1 cellular context compared by ENCODE assay signal in the genomic region with DNA sequence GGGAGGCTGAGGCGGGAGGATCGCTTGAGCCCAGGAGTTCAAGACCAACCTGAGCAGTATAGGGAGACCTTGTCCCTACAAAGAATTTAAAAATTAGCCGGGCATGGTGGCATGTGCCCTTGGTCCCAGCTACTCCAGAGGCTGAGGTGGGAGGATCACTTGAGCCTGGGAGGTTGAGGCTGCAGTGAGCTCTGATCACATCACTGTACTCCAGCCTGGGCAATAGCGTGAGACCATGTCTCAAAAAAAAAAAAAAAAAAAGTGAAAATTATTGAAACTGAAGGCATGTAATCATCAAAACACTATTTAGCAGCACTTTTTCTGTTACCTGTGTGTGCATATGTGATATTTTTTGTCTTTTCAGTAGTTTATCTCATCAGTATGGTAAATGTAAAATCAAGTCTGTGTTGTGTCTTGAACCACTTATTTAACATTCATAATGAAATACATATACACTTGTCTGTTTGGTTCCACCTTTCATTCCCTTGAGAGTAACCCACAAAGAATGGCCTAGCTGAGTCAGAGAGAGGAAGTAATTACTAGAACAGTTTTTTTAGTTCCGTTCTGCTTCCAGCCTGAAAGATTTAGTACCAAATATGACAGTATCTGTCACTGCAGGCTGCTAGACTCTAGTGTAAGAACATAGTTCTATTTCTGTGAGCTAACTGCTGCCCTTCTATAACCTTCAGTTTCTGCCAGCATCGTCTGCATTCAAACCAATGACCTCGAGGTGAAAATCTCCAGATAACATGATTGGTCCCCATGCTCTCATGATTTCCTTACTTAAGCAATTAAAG.
TF ChIP-seq lines count a peak whose summit lies in the region.

No MANE protein-coding gene starts in this region.

TF ChIP-seq in K562, 482 proteins besides CTCF, POLR2A, EP300 and RAD21 (continued from another document):
- TF ChIP-seq KHSRP (IDR thresholded peaks at IDR 0.05), result no peak
- no peak for TF ChIP-seq ZNF124 (CRISPR knock-in tag; IDR thresholded peaks at IDR 0.05)
- TF ChIP-seq, protein P1, sequence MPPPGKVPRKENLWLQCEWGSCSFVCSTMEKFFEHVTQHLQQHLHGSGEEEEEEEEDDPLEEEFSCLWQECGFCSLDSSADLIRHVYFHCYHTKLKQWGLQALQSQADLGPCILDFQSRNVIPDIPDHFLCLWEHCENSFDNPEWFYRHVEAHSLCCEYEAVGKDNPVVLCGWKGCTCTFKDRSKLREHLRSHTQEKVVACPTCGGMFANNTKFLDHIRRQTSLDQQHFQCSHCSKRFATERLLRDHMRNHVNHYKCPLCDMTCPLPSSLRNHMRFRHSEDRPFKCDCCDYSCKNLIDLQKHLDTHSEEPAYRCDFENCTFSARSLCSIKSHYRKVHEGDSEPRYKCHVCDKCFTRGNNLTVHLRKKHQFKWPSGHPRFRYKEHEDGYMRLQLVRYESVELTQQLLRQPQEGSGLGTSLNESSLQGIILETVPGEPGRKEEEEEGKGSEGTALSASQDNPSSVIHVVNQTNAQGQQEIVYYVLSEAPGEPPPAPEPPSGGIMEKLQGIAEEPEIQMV (tag; conservative IDR thresholded peaks at IDR 0.05; ENCODE audit: low read depth), result no peak
- TF ChIP-seq ZNF780A (CRISPR knock-in tag; IDR thresholded peaks at IDR 0.05), result no peak
- no peak for TF ChIP-seq BRF1 (IDR thresholded peaks at IDR 0.05; ENCODE audit: borderline replicate concordance, extremely low read depth, insufficient read length)
- no peak for TF ChIP-seq ZC3H11A (IDR thresholded peaks at IDR 0.05; ENCODE audit: low read depth, low read length)
- no peak for TF ChIP-seq BMI1 (IDR thresholded peaks at IDR 0.05; ENCODE audit: low read length)
- no peak for TF ChIP-seq DACH1 (IDR thresholded peaks at IDR 0.05; ENCODE audit: partially characterized antibody)
- peak; percentile 70 for TF ChIP-seq ZNF384 (IDR thresholded peaks at IDR 0.05; ENCODE audit: low read depth, low read length)
- TF ChIP-seq ZNF184 (CRISPR knock-in tag; IDR thresholded peaks at IDR 0.05), result no peak
- TF ChIP-seq HNRNPUL1 (IDR thresholded peaks at IDR 0.05; ENCODE audit: low read length), result no peak
- TF ChIP-seq, protein P2, sequence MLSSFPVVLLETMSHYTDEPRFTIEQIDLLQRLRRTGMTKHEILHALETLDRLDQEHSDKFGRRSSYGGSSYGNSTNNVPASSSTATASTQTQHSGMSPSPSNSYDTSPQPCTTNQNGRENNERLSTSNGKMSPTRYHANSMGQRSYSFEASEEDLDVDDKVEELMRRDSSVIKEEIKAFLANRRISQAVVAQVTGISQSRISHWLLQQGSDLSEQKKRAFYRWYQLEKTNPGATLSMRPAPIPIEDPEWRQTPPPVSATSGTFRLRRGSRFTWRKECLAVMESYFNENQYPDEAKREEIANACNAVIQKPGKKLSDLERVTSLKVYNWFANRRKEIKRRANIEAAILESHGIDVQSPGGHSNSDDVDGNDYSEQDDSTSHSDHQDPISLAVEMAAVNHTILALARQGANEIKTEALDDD (IDR thresholded peaks at IDR 0.05), result peak; percentile 81
- TF ChIP-seq, protein P3, sequence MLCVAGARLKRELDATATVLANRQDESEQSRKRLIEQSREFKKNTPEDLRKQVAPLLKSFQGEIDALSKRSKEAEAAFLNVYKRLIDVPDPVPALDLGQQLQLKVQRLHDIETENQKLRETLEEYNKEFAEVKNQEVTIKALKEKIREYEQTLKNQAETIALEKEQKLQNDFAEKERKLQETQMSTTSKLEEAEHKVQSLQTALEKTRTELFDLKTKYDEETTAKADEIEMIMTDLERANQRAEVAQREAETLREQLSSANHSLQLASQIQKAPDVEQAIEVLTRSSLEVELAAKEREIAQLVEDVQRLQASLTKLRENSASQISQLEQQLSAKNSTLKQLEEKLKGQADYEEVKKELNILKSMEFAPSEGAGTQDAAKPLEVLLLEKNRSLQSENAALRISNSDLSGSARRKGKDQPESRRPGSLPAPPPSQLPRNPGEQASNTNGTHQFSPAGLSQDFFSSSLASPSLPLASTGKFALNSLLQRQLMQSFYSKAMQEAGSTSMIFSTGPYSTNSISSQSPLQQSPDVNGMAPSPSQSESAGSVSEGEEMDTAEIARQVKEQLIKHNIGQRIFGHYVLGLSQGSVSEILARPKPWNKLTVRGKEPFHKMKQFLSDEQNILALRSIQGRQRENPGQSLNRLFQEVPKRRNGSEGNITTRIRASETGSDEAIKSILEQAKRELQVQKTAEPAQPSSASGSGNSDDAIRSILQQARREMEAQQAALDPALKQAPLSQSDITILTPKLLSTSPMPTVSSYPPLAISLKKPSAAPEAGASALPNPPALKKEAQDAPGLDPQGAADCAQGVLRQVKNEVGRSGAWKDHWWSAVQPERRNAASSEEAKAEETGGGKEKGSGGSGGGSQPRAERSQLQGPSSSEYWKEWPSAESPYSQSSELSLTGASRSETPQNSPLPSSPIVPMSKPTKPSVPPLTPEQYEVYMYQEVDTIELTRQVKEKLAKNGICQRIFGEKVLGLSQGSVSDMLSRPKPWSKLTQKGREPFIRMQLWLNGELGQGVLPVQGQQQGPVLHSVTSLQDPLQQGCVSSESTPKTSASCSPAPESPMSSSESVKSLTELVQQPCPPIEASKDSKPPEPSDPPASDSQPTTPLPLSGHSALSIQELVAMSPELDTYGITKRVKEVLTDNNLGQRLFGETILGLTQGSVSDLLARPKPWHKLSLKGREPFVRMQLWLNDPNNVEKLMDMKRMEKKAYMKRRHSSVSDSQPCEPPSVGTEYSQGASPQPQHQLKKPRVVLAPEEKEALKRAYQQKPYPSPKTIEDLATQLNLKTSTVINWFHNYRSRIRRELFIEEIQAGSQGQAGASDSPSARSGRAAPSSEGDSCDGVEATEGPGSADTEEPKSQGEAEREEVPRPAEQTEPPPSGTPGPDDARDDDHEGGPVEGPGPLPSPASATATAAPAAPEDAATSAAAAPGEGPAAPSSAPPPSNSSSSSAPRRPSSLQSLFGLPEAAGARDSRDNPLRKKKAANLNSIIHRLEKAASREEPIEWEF (CRISPR knock-in tag; IDR thresholded peaks at IDR 0.05), result no peak
- no peak for TF ChIP-seq CREB1 (IDR thresholded peaks at IDR 0.05)
- no peak for TF ChIP-seq CREB1 (CRISPR knock-in tag; IDR thresholded peaks at IDR 0.05)
- TF ChIP-seq TEAD4 (IDR thresholded peaks at IDR 0.05; ENCODE audit: low read length), result peak; percentile 88
- TF ChIP-seq TEAD4 (CRISPR knock-in tag; IDR thresholded peaks at IDR 0.05; ENCODE audit: borderline replicate concordance), result no peak
- TF ChIP-seq, protein P4, sequence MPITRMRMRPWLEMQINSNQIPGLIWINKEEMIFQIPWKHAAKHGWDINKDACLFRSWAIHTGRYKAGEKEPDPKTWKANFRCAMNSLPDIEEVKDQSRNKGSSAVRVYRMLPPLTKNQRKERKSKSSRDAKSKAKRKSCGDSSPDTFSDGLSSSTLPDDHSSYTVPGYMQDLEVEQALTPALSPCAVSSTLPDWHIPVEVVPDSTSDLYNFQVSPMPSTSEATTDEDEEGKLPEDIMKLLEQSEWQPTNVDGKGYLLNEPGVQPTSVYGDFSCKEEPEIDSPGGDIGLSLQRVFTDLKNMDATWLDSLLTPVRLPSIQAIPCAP (CRISPR knock-in tag; IDR thresholded peaks at IDR 0.05; ENCODE audit: borderline replicate concordance), result no peak
- peak; percentile 81 for TF ChIP-seq NR2C1 (IDR thresholded peaks at IDR 0.05)
- TF ChIP-seq NR2C1 (tag; IDR thresholded peaks at IDR 0.05), result peak; percentile 90
- TF ChIP-seq PHF21A (IDR thresholded peaks at IDR 0.05; ENCODE audit: borderline replicate concordance, low read depth), result no peak
- peak in 1 of 2 experiments; percentile 45; a peak in 2 of 4 replicates for TF ChIP-seq RCOR1 (IDR thresholded peaks at IDR 0.05; ENCODE audit: borderline replicate concordance in 1 of 2, low read depth in 2 of 2, low read length in 2 of 2)
- no peak for TF ChIP-seq HDAC6 (IDR thresholded peaks at IDR 0.05; ENCODE audit: low read depth, low read length)
- TF ChIP-seq, protein P5, sequence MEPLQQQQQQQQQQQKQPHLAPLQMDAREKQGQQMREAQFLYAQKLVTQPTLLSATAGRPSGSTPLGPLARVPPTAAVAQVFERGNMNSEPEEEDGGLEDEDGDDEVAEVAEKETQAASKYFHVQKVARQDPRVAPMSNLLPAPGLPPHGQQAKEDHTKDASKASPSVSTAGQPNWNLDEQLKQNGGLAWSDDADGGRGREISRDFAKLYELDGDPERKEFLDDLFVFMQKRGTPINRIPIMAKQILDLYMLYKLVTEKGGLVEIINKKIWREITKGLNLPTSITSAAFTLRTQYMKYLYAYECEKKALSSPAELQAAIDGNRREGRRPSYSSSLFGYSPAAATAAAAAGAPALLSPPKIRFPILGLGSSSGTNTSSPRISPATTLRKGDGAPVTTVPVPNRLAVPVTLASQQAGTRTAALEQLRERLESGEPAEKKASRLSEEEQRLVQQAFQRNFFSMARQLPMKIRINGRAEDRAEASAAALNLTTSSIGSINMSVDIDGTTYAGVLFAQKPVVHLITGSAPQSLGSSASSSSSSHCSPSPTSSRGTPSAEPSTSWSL (CRISPR knock-in tag; IDR thresholded peaks at IDR 0.05; ENCODE audit: borderline replicate concordance), result no peak
- TF ChIP-seq POLR2B (IDR thresholded peaks at IDR 0.05; ENCODE audit: low read depth, partially characterized antibody), result no peak
- TF ChIP-seq ZNF140 (CRISPR knock-in tag; IDR thresholded peaks at IDR 0.05), result no peak
- no peak for TF ChIP-seq HNRNPLL (IDR thresholded peaks at IDR 0.05; ENCODE audit: low read depth, low read length, poor library complexity, severe bottlenecking)
- TF ChIP-seq, protein P6, sequence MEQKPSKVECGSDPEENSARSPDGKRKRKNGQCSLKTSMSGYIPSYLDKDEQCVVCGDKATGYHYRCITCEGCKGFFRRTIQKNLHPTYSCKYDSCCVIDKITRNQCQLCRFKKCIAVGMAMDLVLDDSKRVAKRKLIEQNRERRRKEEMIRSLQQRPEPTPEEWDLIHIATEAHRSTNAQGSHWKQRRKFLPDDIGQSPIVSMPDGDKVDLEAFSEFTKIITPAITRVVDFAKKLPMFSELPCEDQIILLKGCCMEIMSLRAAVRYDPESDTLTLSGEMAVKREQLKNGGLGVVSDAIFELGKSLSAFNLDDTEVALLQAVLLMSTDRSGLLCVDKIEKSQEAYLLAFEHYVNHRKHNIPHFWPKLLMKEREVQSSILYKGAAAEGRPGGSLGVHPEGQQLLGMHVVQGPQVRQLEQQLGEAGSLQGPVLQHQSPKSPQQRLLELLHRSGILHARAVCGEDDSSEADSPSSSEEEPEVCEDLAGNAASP (IDR thresholded peaks at IDR 0.05), result no peak
- no peak for TF ChIP-seq ZNF696 (CRISPR knock-in tag; conservative IDR thresholded peaks at IDR 0.05)
- TF ChIP-seq PCBP1 (IDR thresholded peaks at IDR 0.05; ENCODE audit: low read depth, low read length, poor library complexity, severe bottlenecking), result no peak
- no peak for TF ChIP-seq ZNF77 (CRISPR knock-in tag; IDR thresholded peaks at IDR 0.05)
- TF ChIP-seq GTF2A2 (tag; IDR thresholded peaks at IDR 0.05), result no peak
- TF ChIP-seq NR3C1 (CRISPR knock-in tag; IDR thresholded peaks at IDR 0.05), result no peak
- peak; percentile 75 for TF ChIP-seq GATA2 (CRISPR knock-in tag; IDR thresholded peaks at IDR 0.05)
